ENCODE assay signal across 1 cellular context in genomic region chr22:40346178-40347064, GRCh38.
TF ChIP-seq lines count a peak whose summit lies in the region.

TSS of gene ADSL (plus strand) at chr22:40346500. CDS start at chr22:40346559, 59 bp downstream.

TF ChIP-seq in HepG2, 621 proteins besides CTCF, POLR2A, EP300 and RAD21 (continued from another document and continues in another):
- TF ChIP-seq TARDBP (CRISPR knock-in tag; IDR thresholded peaks at IDR 0.05) (peak; percentile 85), AKAP8 (CRISPR knock-in tag; IDR thresholded peaks at IDR 0.05) (peak; percentile 73), ZBTB43 (CRISPR knock-in tag; conservative IDR thresholded peaks at IDR 0.05) (no peak), ZNF883 (CRISPR knock-in tag; IDR thresholded peaks at IDR 0.05; ENCODE audit: not compliant biosample characterization) (peak; percentile 86), NFAT5 (CRISPR knock-in tag; IDR thresholded peaks at IDR 0.05) (peak; percentile 40; the same call in 1 of the 2 replicates), YEATS2 (CRISPR knock-in tag; IDR thresholded peaks at IDR 0.05; ENCODE audit: borderline replicate concordance) (peak; percentile 98), POGK (CRISPR knock-in tag; conservative IDR thresholded peaks at IDR 0.05) (peak; percentile 58; the same call in 1 of the 2 replicates), ELF3 (CRISPR knock-in tag; IDR thresholded peaks at IDR 0.05) (peak; percentile 96), HNF4A (CRISPR knock-in tag; IDR thresholded peaks at IDR 0.05) (peak; percentile 45), ZNF720 (CRISPR knock-in tag; IDR thresholded peaks at IDR 0.05) (no peak), ZNF564 (CRISPR knock-in tag; IDR thresholded peaks at IDR 0.05) (peak; percentile 88), NONO (IDR thresholded peaks at IDR 0.05) (no peak), NONO (CRISPR knock-in tag; conservative IDR thresholded peaks at IDR 0.05) (peak; percentile 95), XRCC5 (optimal IDR thresholded peaks at IDR 0.05; ENCODE audit: low read length) (no peak), RFXANK (CRISPR knock-in tag; IDR thresholded peaks at IDR 0.05) (no peak), SSRP1 (CRISPR knock-in tag; IDR thresholded peaks at IDR 0.05) (no peak), SCMH1 (CRISPR knock-in tag; IDR thresholded peaks at IDR 0.05; ENCODE audit: borderline replicate concordance) (no peak), ZC3H4 (CRISPR knock-in tag; IDR thresholded peaks at IDR 0.05; ENCODE audit: borderline replicate concordance) (no peak), ZNF761 (CRISPR knock-in tag; conservative IDR thresholded peaks at IDR 0.05) (peak; percentile 78; the same call in 1 of the 2 replicates), CBX2 (IDR thresholded peaks at IDR 0.05; ENCODE audit: low read depth, low read length) (no peak), CBX2 (CRISPR knock-in tag; IDR thresholded peaks at IDR 0.05; ENCODE audit: low read depth) (no peak), MAF1 (CRISPR knock-in tag; IDR thresholded peaks at IDR 0.05; ENCODE audit: borderline replicate concordance) (peak; percentile 92; the same call in 1 of the 2 replicates), THAP8 (CRISPR knock-in tag; IDR thresholded peaks at IDR 0.05; ENCODE audit: borderline replicate concordance) (peak; percentile 85; the same call in 1 of the 2 replicates)
- TF ChIP-seq, protein P1, sequence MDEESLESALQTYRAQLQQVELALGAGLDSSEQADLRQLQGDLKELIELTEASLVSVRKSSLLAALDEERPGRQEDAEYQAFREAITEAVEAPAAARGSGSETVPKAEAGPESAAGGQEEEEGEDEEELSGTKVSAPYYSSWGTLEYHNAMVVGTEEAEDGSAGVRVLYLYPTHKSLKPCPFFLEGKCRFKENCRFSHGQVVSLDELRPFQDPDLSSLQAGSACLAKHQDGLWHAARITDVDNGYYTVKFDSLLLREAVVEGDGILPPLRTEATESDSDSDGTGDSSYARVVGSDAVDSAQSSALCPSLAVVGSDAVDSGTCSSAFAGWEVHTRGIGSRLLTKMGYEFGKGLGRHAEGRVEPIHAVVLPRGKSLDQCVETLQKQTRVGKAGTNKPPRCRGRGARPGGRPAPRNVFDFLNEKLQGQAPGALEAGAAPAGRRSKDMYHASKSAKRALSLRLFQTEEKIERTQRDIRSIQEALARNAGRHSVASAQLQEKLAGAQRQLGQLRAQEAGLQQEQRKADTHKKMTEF (CRISPR knock-in tag; IDR thresholded peaks at IDR 0.05): peak; percentile 96
- TF ChIP-seq, protein P2, sequence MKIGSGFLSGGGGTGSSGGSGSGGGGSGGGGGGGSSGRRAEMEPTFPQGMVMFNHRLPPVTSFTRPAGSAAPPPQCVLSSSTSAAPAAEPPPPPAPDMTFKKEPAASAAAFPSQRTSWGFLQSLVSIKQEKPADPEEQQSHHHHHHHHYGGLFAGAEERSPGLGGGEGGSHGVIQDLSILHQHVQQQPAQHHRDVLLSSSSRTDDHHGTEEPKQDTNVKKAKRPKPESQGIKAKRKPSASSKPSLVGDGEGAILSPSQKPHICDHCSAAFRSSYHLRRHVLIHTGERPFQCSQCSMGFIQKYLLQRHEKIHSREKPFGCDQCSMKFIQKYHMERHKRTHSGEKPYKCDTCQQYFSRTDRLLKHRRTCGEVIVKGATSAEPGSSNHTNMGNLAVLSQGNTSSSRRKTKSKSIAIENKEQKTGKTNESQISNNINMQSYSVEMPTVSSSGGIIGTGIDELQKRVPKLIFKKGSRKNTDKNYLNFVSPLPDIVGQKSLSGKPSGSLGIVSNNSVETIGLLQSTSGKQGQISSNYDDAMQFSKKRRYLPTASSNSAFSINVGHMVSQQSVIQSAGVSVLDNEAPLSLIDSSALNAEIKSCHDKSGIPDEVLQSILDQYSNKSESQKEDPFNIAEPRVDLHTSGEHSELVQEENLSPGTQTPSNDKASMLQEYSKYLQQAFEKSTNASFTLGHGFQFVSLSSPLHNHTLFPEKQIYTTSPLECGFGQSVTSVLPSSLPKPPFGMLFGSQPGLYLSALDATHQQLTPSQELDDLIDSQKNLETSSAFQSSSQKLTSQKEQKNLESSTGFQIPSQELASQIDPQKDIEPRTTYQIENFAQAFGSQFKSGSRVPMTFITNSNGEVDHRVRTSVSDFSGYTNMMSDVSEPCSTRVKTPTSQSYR (CRISPR knock-in tag; IDR thresholded peaks at IDR 0.05; ENCODE audit: borderline replicate concordance): peak; percentile 10; the same call in 1 of the 2 replicates
- TF ChIP-seq, protein P3, sequence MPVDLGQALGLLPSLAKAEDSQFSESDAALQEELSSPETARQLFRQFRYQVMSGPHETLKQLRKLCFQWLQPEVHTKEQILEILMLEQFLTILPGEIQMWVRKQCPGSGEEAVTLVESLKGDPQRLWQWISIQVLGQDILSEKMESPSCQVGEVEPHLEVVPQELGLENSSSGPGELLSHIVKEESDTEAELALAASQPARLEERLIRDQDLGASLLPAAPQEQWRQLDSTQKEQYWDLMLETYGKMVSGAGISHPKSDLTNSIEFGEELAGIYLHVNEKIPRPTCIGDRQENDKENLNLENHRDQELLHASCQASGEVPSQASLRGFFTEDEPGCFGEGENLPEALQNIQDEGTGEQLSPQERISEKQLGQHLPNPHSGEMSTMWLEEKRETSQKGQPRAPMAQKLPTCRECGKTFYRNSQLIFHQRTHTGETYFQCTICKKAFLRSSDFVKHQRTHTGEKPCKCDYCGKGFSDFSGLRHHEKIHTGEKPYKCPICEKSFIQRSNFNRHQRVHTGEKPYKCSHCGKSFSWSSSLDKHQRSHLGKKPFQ (CRISPR knock-in tag; IDR thresholded peaks at IDR 0.05; ENCODE audit: insufficient replicate concordance): peak; percentile 71
- TF ChIP-seq, protein P4, sequence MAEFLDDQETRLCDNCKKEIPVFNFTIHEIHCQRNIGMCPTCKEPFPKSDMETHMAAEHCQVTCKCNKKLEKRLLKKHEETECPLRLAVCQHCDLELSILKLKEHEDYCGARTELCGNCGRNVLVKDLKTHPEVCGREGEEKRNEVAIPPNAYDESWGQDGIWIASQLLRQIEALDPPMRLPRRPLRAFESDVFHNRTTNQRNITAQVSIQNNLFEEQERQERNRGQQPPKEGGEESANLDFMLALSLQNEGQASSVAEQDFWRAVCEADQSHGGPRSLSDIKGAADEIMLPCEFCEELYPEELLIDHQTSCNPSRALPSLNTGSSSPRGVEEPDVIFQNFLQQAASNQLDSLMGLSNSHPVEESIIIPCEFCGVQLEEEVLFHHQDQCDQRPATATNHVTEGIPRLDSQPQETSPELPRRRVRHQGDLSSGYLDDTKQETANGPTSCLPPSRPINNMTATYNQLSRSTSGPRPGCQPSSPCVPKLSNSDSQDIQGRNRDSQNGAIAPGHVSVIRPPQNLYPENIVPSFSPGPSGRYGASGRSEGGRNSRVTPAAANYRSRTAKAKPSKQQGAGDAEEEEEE (CRISPR knock-in tag; IDR thresholded peaks at IDR 0.05; ENCODE audit: borderline replicate concordance): no peak
- TF ChIP-seq, protein P5, sequence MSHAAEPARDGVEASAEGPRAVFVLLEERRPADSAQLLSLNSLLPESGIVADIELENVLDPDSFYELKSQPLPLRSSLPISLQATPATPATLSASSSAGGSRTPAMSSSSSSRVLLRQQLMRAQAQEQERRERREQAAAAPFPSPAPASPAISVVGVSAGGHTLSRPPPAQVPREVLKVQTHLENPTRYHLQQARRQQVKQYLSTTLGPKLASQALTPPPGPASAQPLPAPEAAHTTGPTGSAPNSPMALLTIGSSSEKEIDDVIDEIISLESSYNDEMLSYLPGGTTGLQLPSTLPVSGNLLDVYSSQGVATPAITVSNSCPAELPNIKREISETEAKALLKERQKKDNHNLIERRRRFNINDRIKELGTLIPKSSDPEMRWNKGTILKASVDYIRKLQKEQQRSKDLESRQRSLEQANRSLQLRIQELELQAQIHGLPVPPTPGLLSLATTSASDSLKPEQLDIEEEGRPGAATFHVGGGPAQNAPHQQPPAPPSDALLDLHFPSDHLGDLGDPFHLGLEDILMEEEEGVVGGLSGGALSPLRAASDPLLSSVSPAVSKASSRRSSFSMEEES (CRISPR knock-in tag; IDR thresholded peaks at IDR 0.05): no peak; the same call in none of the 2 replicates
- TF ChIP-seq, protein P6, sequence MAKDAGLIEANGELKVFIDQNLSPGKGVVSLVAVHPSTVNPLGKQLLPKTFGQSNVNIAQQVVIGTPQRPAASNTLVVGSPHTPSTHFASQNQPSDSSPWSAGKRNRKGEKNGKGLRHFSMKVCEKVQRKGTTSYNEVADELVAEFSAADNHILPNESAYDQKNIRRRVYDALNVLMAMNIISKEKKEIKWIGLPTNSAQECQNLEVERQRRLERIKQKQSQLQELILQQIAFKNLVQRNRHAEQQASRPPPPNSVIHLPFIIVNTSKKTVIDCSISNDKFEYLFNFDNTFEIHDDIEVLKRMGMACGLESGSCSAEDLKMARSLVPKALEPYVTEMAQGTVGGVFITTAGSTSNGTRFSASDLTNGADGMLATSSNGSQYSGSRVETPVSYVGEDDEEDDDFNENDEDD (CRISPR knock-in tag; IDR thresholded peaks at IDR 0.05; ENCODE audit: borderline replicate concordance): peak; percentile 83
- TF ChIP-seq, protein P7, sequence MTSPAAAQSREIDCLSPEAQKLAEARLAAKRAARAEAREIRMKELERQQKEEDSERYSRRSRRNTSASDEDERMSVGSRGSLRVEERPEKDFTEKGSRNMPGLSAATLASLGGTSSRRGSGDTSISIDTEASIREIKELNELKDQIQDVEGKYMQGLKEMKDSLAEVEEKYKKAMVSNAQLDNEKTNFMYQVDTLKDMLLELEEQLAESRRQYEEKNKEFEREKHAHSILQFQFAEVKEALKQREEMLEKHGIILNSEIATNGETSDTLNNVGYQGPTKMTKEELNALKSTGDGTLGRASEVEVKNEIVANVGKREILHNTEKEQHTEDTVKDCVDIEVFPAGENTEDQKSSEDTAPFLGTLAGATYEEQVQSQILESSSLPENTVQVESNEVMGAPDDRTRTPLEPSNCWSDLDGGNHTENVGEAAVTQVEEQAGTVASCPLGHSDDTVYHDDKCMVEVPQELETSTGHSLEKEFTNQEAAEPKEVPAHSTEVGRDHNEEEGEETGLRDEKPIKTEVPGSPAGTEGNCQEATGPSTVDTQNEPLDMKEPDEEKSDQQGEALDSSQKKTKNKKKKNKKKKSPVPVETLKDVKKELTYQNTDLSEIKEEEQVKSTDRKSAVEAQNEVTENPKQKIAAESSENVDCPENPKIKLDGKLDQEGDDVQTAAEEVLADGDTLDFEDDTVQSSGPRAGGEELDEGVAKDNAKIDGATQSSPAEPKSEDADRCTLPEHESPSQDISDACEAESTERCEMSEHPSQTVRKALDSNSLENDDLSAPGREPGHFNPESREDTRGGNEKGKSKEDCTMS (CRISPR knock-in tag; conservative IDR thresholded peaks at IDR 0.05): peak; percentile 77; the same call in 1 of the 2 replicates
